In the genomic region with DNA sequence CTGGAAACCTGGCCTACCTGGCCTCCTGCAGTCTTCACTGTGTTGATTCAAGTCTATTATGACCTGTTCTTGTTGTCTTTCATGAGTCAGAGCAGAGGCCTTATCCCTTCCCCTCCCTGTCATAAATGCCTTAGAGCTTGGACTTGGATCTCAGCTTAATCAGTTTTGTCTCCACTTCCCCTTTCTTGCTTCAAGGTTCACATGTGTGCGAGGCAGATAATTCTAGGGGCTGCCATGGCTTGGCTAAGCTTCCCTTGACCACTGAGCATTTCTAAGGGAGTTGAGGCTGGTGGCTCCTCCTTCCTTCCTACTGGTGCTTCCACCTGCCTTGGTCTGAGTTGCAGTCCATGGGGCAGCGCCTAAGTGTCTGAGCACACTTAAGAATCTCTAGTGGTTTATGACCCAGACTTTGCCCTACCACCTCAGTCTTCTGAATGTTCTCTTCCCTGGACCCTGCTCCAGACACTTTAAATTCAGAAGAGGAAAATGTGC, we compare ENCODE assay signal across 1 cellular context.
TF ChIP-seq lines count a peak whose summit lies in the region.

No MANE protein-coding gene starts in this region.

TF ChIP-seq in GM12878, 131 proteins besides CTCF, POLR2A, EP300 and RAD21 (continued from another document):
- TF ChIP-seq ZNF687 (IDR thresholded peaks at IDR 0.05) (peak; percentile 52; the same call in 1 of the 2 replicates), BRCA1 (IDR thresholded peaks at IDR 0.05; ENCODE audit: low read depth, low read length) (no peak)
